8 cellular contexts compared by ENCODE assay signal in genomic region chr19:7921302-7921954, GRCh38. TPM values are rescaled to one million over a fixed set of nuclear protein-coding genes. Genes with fewer than 3 reads are reported as not detected.
DNase-seq lines count a peak whose midpoint lies in the region; ATAC-seq and TF ChIP-seq lines count a peak whose summit lies in the region.

No MANE protein-coding gene starts in this region.

- no peak for DNase-seq in cardiac muscle cell (ENCODE audit: low read depth in 1 of 2, low spot score in 1 of 2)
- DNase-seq in left ventricle myocardium superior, result no peak
- DNase-seq in ascending aorta (ENCODE audit: low spot score in 2 of 2), result no peak
- DNase-seq in lung (ENCODE audit: low spot score), result no peak
- no peak for DNase-seq in 8988T
- DNase-seq in SK-N-DZ (ENCODE audit: low spot score), result no peak

- no peaks in the 10 kb centered on the region for H3K9me3 ChIP-seq in cardiac muscle cell (ENCODE audit: low read depth)
- H3K9me3 ChIP-seq in ascending aorta, result no peaks in the 10 kb centered on the region
- no peaks in the 10 kb centered on the region for H3K9me3 ChIP-seq in lung (ENCODE audit: control insufficient read depth in 2 of 2, insufficient read depth in 1 of 2, low read length in 1 of 2)

- no peak for ATAC-seq in left ventricle myocardium superior
- ATAC-seq in lung (ENCODE audit: insufficient read depth, low FRiP score), result no peak
- ATAC-seq in HG03139 (IDR thresholded peaks at IDR 0.05; ENCODE audit: unreplicated experiment), result no peak

- H3K27me3 ChIP-seq in cardiac muscle cell (peaks cover 24% of the 10 kb centered on the region), ascending aorta (peaks cover 8% of the 10 kb centered on the region), lung (ENCODE audit: control insufficient read depth, insufficient read depth) (no peaks in the 10 kb centered on the region)

- H3K4me1 ChIP-seq in cardiac muscle cell (ENCODE audit: low read depth) (peaks cover 8% of the 10 kb centered on the region), ascending aorta (peaks cover 39 to 45% of the 10 kb centered on the region in 2 donors), lung (ENCODE audit: control insufficient read depth in 2 of 2, insufficient read depth in 2 of 2, low read length in 2 of 2) (peaks cover 5 to 20% of the 10 kb centered on the region in 2 donors), urinary bladder (ENCODE audit: insufficient read depth) (no peaks in the 10 kb centered on the region)

- intact Hi-C loops in left ventricle myocardium superior (cut with micrococcal nuclease), result no loop called here
- intact Hi-C loops in ascending aorta (cut with DNase I), result loop anchor here (2.0 to 10.0 kb wide), 4 partner anchors 593 to 1863 kb away; partner anchors contain the start of genes TRIP10 and ZNF414

- WGBS in lung, 2 donors, result 48 to 51% methylated on average over 17 of the region's 17 CpGs
- 40% methylated on average over 17 of the region's 17 CpGs for WGBS in urinary bladder

- TF ChIP-seq CTCF in cardiac muscle cell (IDR thresholded peaks at IDR 0.05; ENCODE audit: low read depth, low read length), result no peak
- no peak for TF ChIP-seq CTCF in ascending aorta (IDR thresholded peaks at IDR 0.05)
- no peak for TF ChIP-seq CTCF in lung (IDR thresholded peaks at IDR 0.05; ENCODE audit: control extremely low read depth, extremely low read depth)

- H3K27ac ChIP-seq in cardiac muscle cell (peak overlapping the region; percentile 40), ascending aorta (peak overlapping the region; percentile 90 to 93), lung (ENCODE audit: low read depth in 1 of 2, low read length in 1 of 2) (peak overlapping the region; percentile 4 to 89), urinary bladder (ENCODE audit: low read depth) (peak overlapping the region; percentile 55)

- H3K36me3 ChIP-seq in cardiac muscle cell (no peaks in the 10 kb centered on the region), ascending aorta (peaks cover 6 to 13% of the 10 kb centered on the region in 2 donors), lung (ENCODE audit: control insufficient read depth in 2 of 2, insufficient read depth in 2 of 2, low read length in 2 of 2) (peaks cover 0 to 15% of the 10 kb centered on the region in 2 donors), urinary bladder (ENCODE audit: insufficient read depth) (no peaks in the 10 kb centered on the region)

- H3K4me3 ChIP-seq in cardiac muscle cell, result peak overlapping the region; percentile 18
- peak overlapping the region; percentile 64 to 96 for H3K4me3 ChIP-seq in ascending aorta
- H3K4me3 ChIP-seq in lung, result peak overlapping the region; percentile 48
- H3K4me3 ChIP-seq in urinary bladder (ENCODE audit: low read depth, low read length), result peak overlapping the region; percentile 29

RNA-seq across cellular contexts. Expression of gene SNAPC2, which starts 1.3 kb away (rescaled TPM):
- total RNA-seq in cardiac muscle cell (22.1 and 42.1 TPM in 2 replicates), left ventricle myocardium superior (9.7 TPM), ascending aorta (30.5 TPM), lung (10 to 100 TPM in 1 of 2 donors, 1 to 10 TPM in 1; 7.6 to 32.1 TPM), urinary bladder (6.8 TPM)
- polyA plus RNA-seq in cardiac muscle cell (22.5 and 31.4 TPM in 2 replicates), lung (10 to 100 TPM; 19.2 to 23.0 TPM), urinary bladder (55.6 TPM)
- polyA plus RNA-seq in SK-N-DZ (2014; cell fraction: cytosol; rRNA removed), result 16.8 and 19.2 TPM in 2 replicates
- 7.9 and 14.1 TPM in 2 replicates for polyA plus RNA-seq in SK-N-DZ (2014; cell fraction: nucleus; rRNA removed)

RNA-seq across cellular contexts. Expression of gene CTXN1, which starts 4.5 kb away (rescaled TPM):
- total RNA-seq in cardiac muscle cell (22.8 and 60.1 TPM in 2 replicates), left ventricle myocardium superior (0.20 TPM), ascending aorta (not detected), lung (10 to 100 TPM in 1 of 2 donors, 1 to 10 TPM in 1; 4.3 to 25.9 TPM), urinary bladder (0.63 TPM)
- polyA plus RNA-seq in cardiac muscle cell (18.1 and 48.5 TPM in 2 replicates), lung (1 to 10 TPM; 6.5 to 7.2 TPM), urinary bladder (22.1 TPM)
- polyA plus RNA-seq in SK-N-DZ (2014; cell fraction: cytosol; rRNA removed), result 10.4 and 16.9 TPM in 2 replicates
- polyA plus RNA-seq in SK-N-DZ (2014; cell fraction: nucleus; rRNA removed), result 14.9 and 19.4 TPM in 2 replicates

RNA-seq across cellular contexts. Expression of gene TGFBR3L, which starts 6.8 kb away (rescaled TPM):
- total RNA-seq in cardiac muscle cell (0.46 and 3.2 TPM in 2 replicates), left ventricle myocardium superior (11.4 TPM), ascending aorta (7.1 TPM), lung (under 1 TPM in 1 of 2 donors, not detected in 1; 0.77 TPM), urinary bladder (not detected)
- polyA plus RNA-seq in cardiac muscle cell (2.6 and 11.8 TPM in 2 replicates), lung (under 1 TPM in 1 of 2 donors, not detected in 1; 0.25 TPM), urinary bladder (2.6 TPM)
- polyA plus RNA-seq in SK-N-DZ (2014; cell fraction: cytosol; rRNA removed), result 9.0 and 21.7 TPM in 2 replicates
- polyA plus RNA-seq in SK-N-DZ (2014; cell fraction: nucleus; rRNA removed), result 11.4 and 25.5 TPM in 2 replicates

RNA-seq across cellular contexts. Expression of gene MAP2K7, which starts 17.8 kb away (rescaled TPM):
- total RNA-seq in cardiac muscle cell (23.5 and 24.1 TPM in 2 replicates), left ventricle myocardium superior (30.4 TPM), ascending aorta (37.3 TPM), lung (10 to 100 TPM; 17.8 to 28.7 TPM), urinary bladder (9.8 TPM)
- polyA plus RNA-seq in cardiac muscle cell (12.4 and 18.6 TPM in 2 replicates), lung (10 to 100 TPM; 18.1 to 41.7 TPM), urinary bladder (31.0 TPM)
- 20.8 and 28.7 TPM in 2 replicates for polyA plus RNA-seq in SK-N-DZ (2014; cell fraction: cytosol; rRNA removed)
- 35.1 and 44.5 TPM in 2 replicates for polyA plus RNA-seq in SK-N-DZ (2014; cell fraction: nucleus; rRNA removed)

RNA-seq across cellular contexts. Expression of gene TIMM44, which starts 22.0 kb away (rescaled TPM):
- 77.9 and 92.4 TPM in 2 replicates for total RNA-seq in cardiac muscle cell
- polyA plus RNA-seq in cardiac muscle cell, result 52.0 and 52.5 TPM in 2 replicates
- 115 TPM for total RNA-seq in left ventricle myocardium superior
- 151 TPM for total RNA-seq in ascending aorta
- 10 to 100 TPM; 38.4 to 65.9 TPM for total RNA-seq in lung
- 10 to 100 TPM; 40.1 to 75.8 TPM for polyA plus RNA-seq in lung
- total RNA-seq in urinary bladder, result 31.2 TPM
- 60.2 TPM for polyA plus RNA-seq in urinary bladder
- polyA plus RNA-seq in SK-N-DZ (2014; cell fraction: cytosol; rRNA removed), result 82.5 and 83.0 TPM in 2 replicates
- 272 and 276 TPM in 2 replicates for polyA plus RNA-seq in SK-N-DZ (2014; cell fraction: nucleus; rRNA removed)

Comparison
In these comparisons a context has a peak if more than half of its experiments do, and no peak if none do; other contexts are left out.
1. H3K27ac ChIP-seq: peak in every context shown above with its lines; median percentile 92 in ascending aorta; 55 in urinary bladder; 46 in lung; 40 in cardiac muscle cell.
2. H3K4me3 ChIP-seq: peak in every context shown above with its lines; median percentile 80 in ascending aorta; 48 in lung; 29 in urinary bladder; 18 in cardiac muscle cell.